Comparison of ENCODE assay signal across 8 cellular contexts in genomic region chr17:28042657-28042720, GRCh38. TPM values are rescaled to one million over a fixed set of nuclear protein-coding genes. Genes with fewer than 3 reads are reported as not detected.
DNase-seq lines count a peak whose midpoint lies in the region; ATAC-seq and TF ChIP-seq lines count a peak whose summit lies in the region.

TSS of gene NLK (plus strand) at chr17:28042677. CDS start at chr17:28042874, 197 bp downstream.

- intact Hi-C loops in Right ventricle myocardium superior (cut with DNase I), result loop anchor here (10.0 kb wide), 1 partner anchor 148 kb away; the partner anchor contains the start of gene LYRM9
- intact Hi-C loops in prostate gland (cut with DNase I), result no loop called here

- no peak for TF ChIP-seq POLR2A in prostate gland (IDR thresholded peaks at IDR 0.05)

- peak within 1 kb of the TSS; percentile 84 to 95 for H3K4me3 ChIP-seq in prostate gland

- ATAC-seq in Right ventricle myocardium superior (ENCODE audit: poor library complexity) (no peak), HG02642 (IDR thresholded peaks at IDR 0.05; ENCODE audit: poor library complexity, unreplicated experiment) (no peak), HG03432 (IDR thresholded peaks at IDR 0.05; ENCODE audit: unreplicated experiment) (no peak)

- peaks cover 9% of the 10 kb centered on the region for H3K4me1 ChIP-seq in prostate gland (replicated peaks)

- peak within 1 kb of the TSS; percentile 85 for H3K27ac ChIP-seq in VCaP
- peak within 1 kb of the TSS; percentile 84 to 85 for H3K27ac ChIP-seq in prostate gland

- DNase-seq in G401 (ENCODE audit: low spot score), result no peak
- no peak for DNase-seq in Right ventricle myocardium superior
- no peak for DNase-seq in prostate gland (ENCODE audit: low spot score)
- no peak for DNase-seq in amygdala (lab: John Stamatoyannopoulos, UW)
- no peak for DNase-seq in dedifferentiated amniotic fluid mesenchymal stem cell (ENCODE audit: extremely low spot score)

- H3K27me3 ChIP-seq in prostate gland (replicated peaks; ENCODE audit: insufficient read depth), result no peaks in the 10 kb centered on the region

- TF ChIP-seq CTCF in VCaP (conservative IDR thresholded peaks at IDR 0.05) (no peak), prostate gland (IDR thresholded peaks at IDR 0.05) (no peak)

- H3K9me3 ChIP-seq in prostate gland, result no peaks in the 10 kb centered on the region

- in situ Hi-C loops in G401 (cut with HindIII; ENCODE audit: low sequenced_read_pairs), result no loop called here

- no peaks in the 10 kb centered on the region for H3K36me3 ChIP-seq in prostate gland

- 87% methylated on average over 1 of the region's 1 CpG for WGBS in prostate gland

RNA-seq across cellular contexts. Expression of gene NLK, which starts in this region (rescaled TPM):
- 17.2 and 21.8 TPM in 2 replicates for total RNA-seq in G401 (2014; rRNA removed; shearing (Covaris generic))
- 20.2 TPM for total RNA-seq in Right ventricle myocardium superior
- 10 to 100 TPM; 19.8 to 37.0 TPM for total RNA-seq in prostate gland
